Comparison of ENCODE assay signal across 9 cellular contexts in the genomic region with DNA sequence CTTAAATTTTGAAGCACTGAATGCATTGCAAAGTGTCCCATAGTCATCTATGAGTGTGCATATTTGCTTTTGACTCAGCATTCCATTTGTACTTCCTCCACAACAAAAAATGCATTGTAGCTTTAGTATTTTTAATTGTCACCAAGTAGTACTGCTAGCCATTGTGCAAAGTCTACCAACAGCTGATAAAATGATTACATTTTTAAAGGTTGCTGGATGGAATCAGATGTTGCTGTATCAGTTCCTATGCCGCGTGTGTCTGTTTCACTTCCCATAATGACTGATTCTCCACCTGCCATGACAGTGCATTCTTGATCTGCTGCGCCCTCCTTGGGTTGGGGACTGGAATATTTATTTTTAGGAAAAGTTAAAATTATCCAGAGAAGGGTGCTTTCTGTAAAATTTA. TPM values are rescaled to one million over a fixed set of nuclear protein-coding genes. Genes with fewer than 3 reads are reported as not detected.
A peak's percentile ranks its signal among the peaks of the same experiment; 100 is the strongest.
DNase-seq lines count a peak whose midpoint lies in the region; ATAC-seq and TF ChIP-seq lines count a peak whose summit lies in the region.
"Had no signal": no experiment of that assay in that cellular context is flagged by ENCODE, and none has a peak within 500 bp of the region (broad histone marks: within the 10 kb centered on the region; RNA-seq: fewer than 3 reads in every experiment).

No MANE protein-coding gene starts in this region.

- H2AFZ ChIP-seq in PC-3 (ENCODE audit: low read length) = peak overlapping the region; percentile 20; the same call in 1 of the 2 replicates

- peaks cover 7% of the 10 kb centered on the region for H3K36me3 Mint-ChIP-seq in activated CD4-positive, alpha-beta memory T cell treated with anti-CD3 and anti-CD28 coated beads for 36 hours
- H3K36me3 Mint-ChIP-seq in activated CD4-positive, alpha-beta memory T cell treated with anti-CD3 and anti-CD28 coated beads, Interleukin-2, amount 10 ng/mL, durations not matched to agents 7 days and 5 days (ENCODE audit: low read depth) = no peaks in the 10 kb centered on the region
- no peaks in the 10 kb centered on the region for H3K36me3 Mint-ChIP-seq in endothelial cell (ENCODE audit: low read depth, unreplicated experiment)

- H3K4me2 ChIP-seq in PC-3 (ENCODE audit: low read length) (peak overlapping the region; percentile 57), skeletal muscle satellite cell (ENCODE audit: low read length) (peak overlapping the region; percentile 4)

- H3K4me3 Mint-ChIP-seq in activated CD4-positive, alpha-beta memory T cell treated with anti-CD3 and anti-CD28 coated beads for 36 hours = no peak overlapping the region
- no peak overlapping the region for H3K4me3 Mint-ChIP-seq in activated CD4-positive, alpha-beta memory T cell treated with anti-CD3 and anti-CD28 coated beads, Interleukin-2, amount 10 ng/mL, durations not matched to agents 7 days and 5 days
- no peak overlapping the region for H3K4me3 Mint-ChIP-seq in endothelial cell (ENCODE audit: unreplicated experiment)

- H3K27ac Mint-ChIP-seq in activated CD4-positive, alpha-beta memory T cell treated with anti-CD3 and anti-CD28 coated beads for 36 hours = no peak overlapping the region
- H3K27ac Mint-ChIP-seq in activated CD4-positive, alpha-beta memory T cell treated with anti-CD3 and anti-CD28 coated beads, Interleukin-2, amount 10 ng/mL, durations not matched to agents 7 days and 5 days = no peak overlapping the region
- no peak overlapping the region for H3K27ac Mint-ChIP-seq in endothelial cell (ENCODE audit: unreplicated experiment)

- H3F3A ChIP-seq in PC-3 (ENCODE audit: low read length, unreplicated experiment) = no peaks in the 10 kb centered on the region

- CTCF ChIA-PET in activated CD4-positive, alpha-beta memory T cell treated with anti-CD3 and anti-CD28 coated beads for 36 hours (lab: Charles Lee) = no interaction called here
- CTCF ChIA-PET in activated CD4-positive, alpha-beta memory T cell treated with anti-CD3 and anti-CD28 coated beads, Interleukin-2, amount 10 ng/mL, durations not matched to agents 7 days and 5 days (lab: Charles Lee) = no interaction called here
- CTCF ChIA-PET in PC-3 (lab: Charles Lee) = interaction anchor here (0.6 kb wide), 1 partner anchor 60 kb away, joined by 3 read pairs; no protein-coding TSS in a partner anchor

- peak overlapping the region; percentile 45 for H3K27ac ChIP-seq in PC-3 (ENCODE audit: low read length)
- H3K27ac ChIP-seq: epithelial cell of prostate had no signal

- H3K9me2 ChIP-seq in PC-3 (replicated peaks; ENCODE audit: low read length) = no peaks in the 10 kb centered on the region

- H3K27me3 Mint-ChIP-seq in activated CD4-positive, alpha-beta memory T cell treated with anti-CD3 and anti-CD28 coated beads for 36 hours = no peaks in the 10 kb centered on the region
- no peaks in the 10 kb centered on the region for H3K27me3 Mint-ChIP-seq in activated CD4-positive, alpha-beta memory T cell treated with anti-CD3 and anti-CD28 coated beads, Interleukin-2, amount 10 ng/mL, durations not matched to agents 7 days and 5 days
- peaks cover 3% of the 10 kb centered on the region for H3K27me3 Mint-ChIP-seq in endothelial cell (ENCODE audit: unreplicated experiment)

- H3K36me3 ChIP-seq in PC-3 (ENCODE audit: low read depth, low read length) (no peaks in the 10 kb centered on the region), skeletal muscle satellite cell (ENCODE audit: insufficient read depth, low read length) (no peaks in the 10 kb centered on the region)

- H3K4me3 ChIP-seq in PC-3 (ENCODE audit: low read length) (no peak overlapping the region), skeletal muscle satellite cell (ENCODE audit: low read length) (no peak overlapping the region)

- intact Hi-C loops in activated CD4-positive, alpha-beta memory T cell treated with anti-CD3 and anti-CD28 coated beads for 36 hours (cut with micrococcal nuclease) = loop anchor here (1.0 kb wide), 2 partner anchors 29 to 35 kb away; no protein-coding TSS in a partner anchor
- intact Hi-C loops in PC-3 (cut with micrococcal nuclease) = loop anchor here (2.0 kb wide), 1 partner anchor 64 kb away; no protein-coding TSS in a partner anchor

- peaks cover 5% of the 10 kb centered on the region for H3K9me3 Mint-ChIP-seq in activated CD4-positive, alpha-beta memory T cell treated with anti-CD3 and anti-CD28 coated beads for 36 hours
- no peaks in the 10 kb centered on the region for H3K9me3 Mint-ChIP-seq in activated CD4-positive, alpha-beta memory T cell treated with anti-CD3 and anti-CD28 coated beads, Interleukin-2, amount 10 ng/mL, durations not matched to agents 7 days and 5 days
- no peaks in the 10 kb centered on the region for H3K9me3 Mint-ChIP-seq in endothelial cell (ENCODE audit: unreplicated experiment)

- H3K27me3 ChIP-seq in PC-3 (ENCODE audit: low read length) (no peaks in the 10 kb centered on the region), skeletal muscle satellite cell (ENCODE audit: control insufficient read depth, insufficient read depth, low read length) (no peaks in the 10 kb centered on the region)

- H4K20me1 ChIP-seq in PC-3 (ENCODE audit: low read length) = no peaks in the 10 kb centered on the region

- POLR2A ChIA-PET in activated CD4-positive, alpha-beta memory T cell treated with anti-CD3 and anti-CD28 coated beads for 36 hours (lab: Charles Lee) = no interaction called here
- POLR2A ChIA-PET in activated CD4-positive, alpha-beta memory T cell treated with anti-CD3 and anti-CD28 coated beads, Interleukin-2, amount 10 ng/mL, durations not matched to agents 7 days and 5 days (lab: Charles Lee) = no interaction called here
- POLR2A ChIA-PET in PC-3 (lab: Charles Lee; ENCODE audit: unreplicated experiment) = interaction anchor here (0.5 kb wide), 1 partner anchor 80 kb away, joined by 3 read pairs; no protein-coding TSS in a partner anchor

- ATAC-seq in HG02938 (IDR thresholded peaks at IDR 0.05; ENCODE audit: unreplicated experiment) (peak; percentile 74), PC-3 (peak; percentile 96)

- DNase-seq in activated CD4-positive, alpha-beta memory T cell treated with anti-CD3 and anti-CD28 coated beads for 36 hours = peak; percentile 20
- DNase-seq in activated CD4-positive, alpha-beta memory T cell treated with anti-CD3 and anti-CD28 coated beads, Interleukin-2, amount 10 ng/mL, durations not matched to agents 7 days and 5 days = no peak
- DNase-seq in PC-3 (peak; percentile 80), endothelial cell (ENCODE audit: low spot score) (no peak), NCI-H2081 (lab: John Stamatoyannopoulos, UW) (no peak)
- DNase-seq in activated CD4-positive, alpha-beta T cell treated with anti-CD3 and anti-CD28 coated beads, Interleukin-2, amount 50 U/mL, for 4 hours = no peak

- peaks cover 14% of the 10 kb centered on the region for H3K79me2 ChIP-seq in PC-3 (ENCODE audit: low read length)

- H3K9ac ChIP-seq in PC-3 (ENCODE audit: low read length) (no peak overlapping the region), skeletal muscle satellite cell (ENCODE audit: low read depth, low read length) (no peak overlapping the region)

- H3K9me3 ChIP-seq in PC-3 (ENCODE audit: low read length) (no peaks in the 10 kb centered on the region), skeletal muscle satellite cell (replicated peaks; ENCODE audit: low read length) (no peaks in the 10 kb centered on the region)

- H3K4me1 ChIP-seq in PC-3 (ENCODE audit: insufficient read depth, low read length) (peaks cover 15% of the 10 kb centered on the region), skeletal muscle satellite cell (ENCODE audit: control insufficient read depth, insufficient read depth, low read length) (peaks cover 12% of the 10 kb centered on the region)

- no TSS peak for BruUV-seq in PC-3 (replicated peaks; lab: Mats Ljungman, UMichigan)

- TF ChIP-seq CTCF in PC-3 (conservative IDR thresholded peaks at IDR 0.05; ENCODE audit: low read depth, low read length) (peak; percentile 44; the same call in 1 of the 2 replicates), endothelial cell (IDR thresholded peaks at IDR 0.05; ENCODE audit: unreplicated experiment) (no peak)

- H3K4me1 Mint-ChIP-seq in activated CD4-positive, alpha-beta memory T cell treated with anti-CD3 and anti-CD28 coated beads for 36 hours (ENCODE audit: low read depth) = peaks cover 18% of the 10 kb centered on the region
- peaks cover 10% of the 10 kb centered on the region for H3K4me1 Mint-ChIP-seq in activated CD4-positive, alpha-beta memory T cell treated with anti-CD3 and anti-CD28 coated beads, Interleukin-2, amount 10 ng/mL, durations not matched to agents 7 days and 5 days
- peaks cover 10% of the 10 kb centered on the region for H3K4me1 Mint-ChIP-seq in endothelial cell (ENCODE audit: unreplicated experiment)

RNA-seq across cellular contexts. Expression of a gene that starts 41.2 kb away (rescaled TPM):
- 1 to 10 TPM; 5.5 to 6.3 TPM for total RNA-seq in activated CD4-positive, alpha-beta memory T cell treated with anti-CD3 and anti-CD28 coated beads for 36 hours
- 1 to 10 TPM; 6.2 TPM for total RNA-seq in activated CD4-positive, alpha-beta memory T cell treated with anti-CD3 and anti-CD28 coated beads, Interleukin-2, amount 10 ng/mL, durations not matched to agents 7 days and 5 days
- total RNA-seq in PC-3 (2014; rRNA removed) = 6.4 and 7.1 TPM in 2 replicates
- total RNA-seq in skeletal muscle satellite cell (2012; rRNA removed) = 3.5 TPM in 2 replicates
- 6.8 TPM for total RNA-seq in endothelial cell (ENCODE audit: unreplicated experiment)

RNA-seq across cellular contexts. Expression of a gene that starts 42.3 kb away (rescaled TPM):
- total RNA-seq in activated CD4-positive, alpha-beta memory T cell treated with anti-CD3 and anti-CD28 coated beads for 36 hours = 1 to 10 TPM; 7.1 to 7.5 TPM
- total RNA-seq in activated CD4-positive, alpha-beta memory T cell treated with anti-CD3 and anti-CD28 coated beads, Interleukin-2, amount 10 ng/mL, durations not matched to agents 7 days and 5 days = 1 to 10 TPM; 7.1 to 8.2 TPM
- total RNA-seq in PC-3 (2014; rRNA removed) (12.1 and 13.6 TPM in 2 replicates), endothelial cell (ENCODE audit: unreplicated experiment) (10.6 TPM)
- total RNA-seq in skeletal muscle satellite cell (2012; rRNA removed) = 4.1 and 4.2 TPM in 2 replicates

Comparison
In these comparisons a context has a peak if more than half of its experiments do, and no peak if none do; other contexts are left out.
1. DNase-seq: peak in activated CD4-positive, alpha-beta memory T cell treated with anti-CD3 and anti-CD28 coated beads for 36 hours (single experiment) and PC-3 (single experiment); none in activated CD4-positive, alpha-beta memory T cell treated with anti-CD3 and anti-CD28 coated beads, Interleukin-2, amount 10 ng/mL, durations not matched to agents 7 days and 5 days (single experiment), endothelial cell (single experiment), activated CD4-positive, alpha-beta T cell treated with anti-CD3 and anti-CD28 coated beads, Interleukin-2, amount 50 U/mL, for 4 hours (0 of 2) and NCI-H2081 (0 of 2).